Comparison of ENCODE assay signal across 8 cellular contexts in the genomic region with DNA sequence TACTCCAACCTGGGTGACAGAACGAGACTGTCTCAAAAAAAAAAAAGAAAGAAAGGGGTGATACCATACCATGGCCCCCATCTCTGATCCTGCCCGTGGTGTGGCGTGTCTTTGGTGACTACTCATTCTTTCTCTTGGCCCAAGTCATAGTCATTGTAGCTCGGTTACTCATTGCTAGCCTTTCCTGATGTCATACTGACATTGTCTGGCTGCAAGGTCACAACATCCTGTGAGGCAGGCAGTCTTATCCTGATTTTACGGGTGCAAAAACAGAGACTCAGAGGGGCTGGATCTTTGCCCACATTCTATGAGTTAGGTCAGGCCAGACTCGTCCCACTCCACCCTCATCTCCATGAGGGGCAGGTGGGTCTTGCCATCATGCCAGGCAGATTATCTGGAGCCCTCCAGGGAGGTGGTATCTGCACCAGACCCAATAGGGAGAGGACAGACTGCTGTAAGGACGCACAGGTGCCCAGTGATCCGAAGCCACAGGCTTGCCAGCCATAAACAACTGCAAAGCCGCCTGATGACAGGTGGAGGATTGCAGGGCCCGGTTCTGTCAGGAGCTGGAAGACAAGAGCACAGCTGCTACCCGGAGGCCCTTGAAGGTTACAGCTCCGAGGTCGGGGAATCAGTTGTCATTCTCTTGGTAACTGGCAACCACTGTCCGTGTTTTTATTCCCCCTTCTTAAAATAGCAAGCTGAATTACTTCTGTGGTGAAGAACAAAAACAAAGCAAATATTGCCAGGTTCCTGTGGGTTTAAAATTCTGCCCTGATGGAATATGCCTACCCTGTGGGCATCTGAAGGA. TPM values are rescaled to one million over a fixed set of nuclear protein-coding genes. Genes with fewer than 3 reads are reported as not detected.
A peak's percentile ranks its signal among the peaks of the same experiment; 100 is the strongest.
DNase-seq lines count a peak whose midpoint lies in the region; ATAC-seq and TF ChIP-seq lines count a peak whose summit lies in the region.

No MANE protein-coding gene starts in this region.

- no peaks in the 10 kb centered on the region for H3K36me3 Mint-ChIP-seq in activated T-helper 1 cell treated with anti-CD3 and anti-CD28 coated beads, Interleukin-12 subunit alpha, Interleukin-12 subunit beta, Interleukin-2, Interleukin-4 antibody, amounts not matched to agents 30 ng/mL and 10 ng/mL and 1 ng/mL, durations not matched to agents 14 hours and 24 hours and 36 hours (ENCODE audit: low read depth)

- intact Hi-C loops in activated T-helper 1 cell treated with anti-CD3 and anti-CD28 coated beads, Interleukin-12 subunit alpha, Interleukin-12 subunit beta, Interleukin-2, Interleukin-4 antibody, amounts not matched to agents 30 ng/mL and 10 ng/mL and 1 ng/mL, durations not matched to agents 14 hours and 24 hours and 36 hours (cut with micrococcal nuclease) = no loop called here

- peak overlapping the region; percentile 69 for H3K27ac Mint-ChIP-seq in activated T-helper 1 cell treated with anti-CD3 and anti-CD28 coated beads, Interleukin-12 subunit alpha, Interleukin-12 subunit beta, Interleukin-2, Interleukin-4 antibody, amounts not matched to agents 30 ng/mL and 10 ng/mL and 1 ng/mL, durations not matched to agents 14 hours and 24 hours and 36 hours

- H3K4me1 ChIP-seq in right atrium auricular region (peaks cover 0 to 76% of the 10 kb centered on the region in 2 donors), thoracic aorta (ENCODE audit: control insufficient read depth in 1 of 2, low read depth in 2 of 2) (peaks cover 25 to 50% of the 10 kb centered on the region in 2 donors)

- peaks cover 62% of the 10 kb centered on the region for H3K4me1 Mint-ChIP-seq in activated T-helper 1 cell treated with anti-CD3 and anti-CD28 coated beads, Interleukin-12 subunit alpha, Interleukin-12 subunit beta, Interleukin-2, Interleukin-4 antibody, amounts not matched to agents 30 ng/mL and 10 ng/mL and 1 ng/mL, durations not matched to agents 14 hours and 24 hours and 36 hours (ENCODE audit: low read depth)

- H3K9me3 Mint-ChIP-seq in activated T-helper 1 cell treated with anti-CD3 and anti-CD28 coated beads, Interleukin-12 subunit alpha, Interleukin-12 subunit beta, Interleukin-2, Interleukin-4 antibody, amounts not matched to agents 30 ng/mL and 10 ng/mL and 1 ng/mL, durations not matched to agents 14 hours and 24 hours and 36 hours = no peaks in the 10 kb centered on the region

- DNase-seq in CD1c-positive myeloid dendritic cell (ENCODE audit: extremely low spot score) (peak; percentile 9), MV-4-11 (lab: John Stamatoyannopoulos, UW) (peak; percentile 71), right atrium auricular region (ENCODE audit: low spot score) (no peak), thoracic aorta (ENCODE audit: low spot score) (peak; percentile 62), cortex of kidney (lab: John Stamatoyannopoulos, UW) (no peak), occipital lobe (lab: John Stamatoyannopoulos, UW) (no peak)
- no peak for DNase-seq in activated T-helper 1 cell treated with anti-CD3 and anti-CD28 coated beads, Interleukin-12 subunit alpha, Interleukin-12 subunit beta, Interleukin-2, Interleukin-4 antibody, amounts not matched to agents 30 ng/mL and 10 ng/mL and 1 ng/mL, durations not matched to agents 14 hours and 24 hours and 36 hours (ENCODE audit: low spot score)

- no peaks in the 10 kb centered on the region for H3K27me3 ChIP-seq in right atrium auricular region
- H3K27me3 ChIP-seq in thoracic aorta (replicated peaks; ENCODE audit: insufficient read depth) = no peaks in the 10 kb centered on the region

- H3K9me3 ChIP-seq in right atrium auricular region (no peaks in the 10 kb centered on the region), thoracic aorta (no peaks in the 10 kb centered on the region)

- H3K27me3 Mint-ChIP-seq in activated T-helper 1 cell treated with anti-CD3 and anti-CD28 coated beads, Interleukin-12 subunit alpha, Interleukin-12 subunit beta, Interleukin-2, Interleukin-4 antibody, amounts not matched to agents 30 ng/mL and 10 ng/mL and 1 ng/mL, durations not matched to agents 14 hours and 24 hours and 36 hours (ENCODE audit: insufficient read depth) = no peaks in the 10 kb centered on the region

- H3K27ac ChIP-seq in right atrium auricular region = peak overlapping the region; percentile 89 to 95
- peak overlapping the region; percentile 79 to 94 for H3K27ac ChIP-seq in thoracic aorta

- peaks cover 14% of the 10 kb centered on the region for H3K36me3 ChIP-seq in right atrium auricular region
- H3K36me3 ChIP-seq in thoracic aorta = peaks cover 2% of the 10 kb centered on the region

- ATAC-seq in thoracic aorta (ENCODE audit: insufficient number of reproducible peaks, low FRiP score, low read depth) = peak; percentile 89
- ATAC-seq in GM19463 (IDR thresholded peaks at IDR 0.05; ENCODE audit: unreplicated experiment) = no peak

- no peak overlapping the region for H3K4me3 Mint-ChIP-seq in activated T-helper 1 cell treated with anti-CD3 and anti-CD28 coated beads, Interleukin-12 subunit alpha, Interleukin-12 subunit beta, Interleukin-2, Interleukin-4 antibody, amounts not matched to agents 30 ng/mL and 10 ng/mL and 1 ng/mL, durations not matched to agents 14 hours and 24 hours and 36 hours

- no peak overlapping the region for H3K4me3 ChIP-seq in right atrium auricular region
- H3K4me3 ChIP-seq in thoracic aorta = peak overlapping the region; percentile 28

- no peak for TF ChIP-seq CTCF in right atrium auricular region (IDR thresholded peaks at IDR 0.05)
- TF ChIP-seq CTCF in thoracic aorta (IDR thresholded peaks at IDR 0.05) = no peak

RNA-seq across cellular contexts. Expression of a gene that starts 13.8 kb away (rescaled TPM):
- 16.8 and 19.0 TPM in 2 replicates for total RNA-seq in activated T-helper 1 cell treated with anti-CD3 and anti-CD28 coated beads, Interleukin-12 subunit alpha, Interleukin-12 subunit beta, Interleukin-2, Interleukin-4 antibody, amounts not matched to agents 30 ng/mL and 10 ng/mL and 1 ng/mL, durations not matched to agents 14 hours and 24 hours and 36 hours
- total RNA-seq in right atrium auricular region (100 to 1,000 TPM; 108 TPM), thoracic aorta (10 to 100 TPM; 64.7 to 78.4 TPM), occipital lobe (7.2 TPM)

RNA-seq across cellular contexts. Expression of a gene that starts 56.2 kb away (rescaled TPM):
- total RNA-seq in activated T-helper 1 cell treated with anti-CD3 and anti-CD28 coated beads, Interleukin-12 subunit alpha, Interleukin-12 subunit beta, Interleukin-2, Interleukin-4 antibody, amounts not matched to agents 30 ng/mL and 10 ng/mL and 1 ng/mL, durations not matched to agents 14 hours and 24 hours and 36 hours = 45.7 and 47.9 TPM in 2 replicates
- total RNA-seq in right atrium auricular region = 1 to 10 TPM; 9.6 to 9.8 TPM
- total RNA-seq in thoracic aorta = 10 to 100 TPM; 14.7 to 15.7 TPM
- 29.0 TPM for total RNA-seq in occipital lobe

Comparison
In these comparisons a context has a peak if more than half of its experiments do, and no peak if none do; other contexts are left out.
1. DNase-seq: peak in CD1c-positive myeloid dendritic cell (single experiment), MV-4-11 (single experiment) and thoracic aorta (single experiment); none in activated T-helper 1 cell treated with anti-CD3 and anti-CD28 coated beads, Interleukin-12 subunit alpha, Interleukin-12 subunit beta, Interleukin-2, Interleukin-4 antibody, amounts not matched to agents 30 ng/mL and 10 ng/mL and 1 ng/mL, durations not matched to agents 14 hours and 24 hours and 36 hours (single experiment), right atrium auricular region (single experiment), cortex of kidney (single experiment) and occipital lobe (single experiment).